ENCODE assay signal across 3 cellular contexts in genomic region chr1:41018039-41018438, GRCh38.
A peak's percentile ranks its signal among the peaks of the same experiment; 100 is the strongest.
TF ChIP-seq lines count a peak whose summit lies in the region.

No MANE protein-coding gene starts in this region.

TF ChIP-seq in A549, 52 proteins besides CTCF, POLR2A, EP300 and RAD21:
- TF ChIP-seq CBX2 (IDR thresholded peaks at IDR 0.05; ENCODE audit: borderline replicate concordance, low read depth): no peak
- TF ChIP-seq RARB (CRISPR knock-in tag; IDR thresholded peaks at IDR 0.05): no peak
- TF ChIP-seq HES2 (IDR thresholded peaks at IDR 0.05): no peak

TF ChIP-seq in GM12891, 5 proteins besides CTCF, POLR2A, EP300 and RAD21:
- TF ChIP-seq PAX5 (IDR thresholded peaks at IDR 0.05; ENCODE audit: insufficient read depth, low read length, severe bottlenecking) (no peak), POLR2AphosphoS5 (IDR thresholded peaks at IDR 0.05; ENCODE audit: low read depth, low read length) (peak; percentile 13; the same call in 1 of the 2 replicates)

TF ChIP-seq in GM12878, 131 proteins besides CTCF, POLR2A, EP300 and RAD21:
- TF ChIP-seq USF2 (IDR thresholded peaks at IDR 0.05; ENCODE audit: borderline replicate concordance, low read depth, low read length): no peak
- no peak for TF ChIP-seq ZNF592 (IDR thresholded peaks at IDR 0.05)
